Comparison of ENCODE assay signal across 8 cellular contexts in genomic region chr3:161034913-161035563, GRCh38.
DNase-seq lines count a peak whose midpoint lies in the region; ATAC-seq lines count a peak whose summit lies in the region.

No MANE protein-coding gene starts in this region.

- ATAC-seq in GM19035 (IDR thresholded peaks at IDR 0.05; ENCODE audit: unreplicated experiment) = peak; percentile 61
- ATAC-seq in HG02610 (IDR thresholded peaks at IDR 0.05; ENCODE audit: unreplicated experiment) = peak; percentile 72
- peak; percentile 87 for ATAC-seq in HG03432 (IDR thresholded peaks at IDR 0.05; ENCODE audit: unreplicated experiment)

- DNase-seq in CMK (ENCODE audit: low read depth) = peak; percentile 63
- DNase-seq in OCI-M1 (lab: John Stamatoyannopoulos, UW) = peak; percentile 26
- DNase-seq in activated T-cell treated with anti-CD3 and anti-CD28 coated beads, Interleukin-2, amount 50 U/mL, for 48 hours = peak; percentile 26 to 31
- peak; percentile 17 for DNase-seq in globus pallidus (ENCODE audit: low spot score)
- DNase-seq in pulmonary artery endothelial cell (ENCODE audit: low read depth, low spot score) = peak; percentile 88

Comparison
In these comparisons a context has a peak if more than half of its experiments do, and no peak if none do; other contexts are left out.
1. Peak in every context shown above with its lines: DNase-seq and ATAC-seq.
2. DNase-seq: peak in every context shown above with its lines; median percentile 88 in pulmonary artery endothelial cell; 63 in CMK; 28 in activated T-cell treated with anti-CD3 and anti-CD28 coated beads, Interleukin-2, amount 50 U/mL, for 48 hours; 26 in OCI-M1; 17 in globus pallidus.